In genomic region chr1:2110738-2111673, GRCh38 we compare ENCODE assay signal across 16 cellular contexts.
A peak's percentile ranks its signal among the peaks of the same experiment; 100 is the strongest.
DNase-seq lines count a peak whose midpoint lies in the region; ATAC-seq and TF ChIP-seq lines count a peak whose summit lies in the region.
"Had no signal": no experiment of that assay in that cellular context is flagged by ENCODE, and none has a peak within 500 bp of the region (broad histone marks: within the 10 kb centered on the region; RNA-seq: fewer than 3 reads in every experiment).

No MANE protein-coding gene starts in this region.

- H3K27me3 Mint-ChIP-seq in endodermal cell (ENCODE audit: insufficient read depth), result no peaks in the 10 kb centered on the region
- H3K27me3 Mint-ChIP-seq in memory B cell, result no peaks in the 10 kb centered on the region
- H3K27me3 Mint-ChIP-seq: CD4-positive, alpha-beta T cell; IgD-negative memory B cell had no signal

- no peaks in the 10 kb centered on the region for H3K9me3 ChIP-seq in heart left ventricle
- no peaks in the 10 kb centered on the region for H3K9me3 ChIP-seq in left ventricle myocardium inferior (replicated peaks)
- no peaks in the 10 kb centered on the region for H3K9me3 ChIP-seq in endodermal cell (ENCODE audit: control insufficient read depth, low read length)

- H3K4me3 Mint-ChIP-seq in endodermal cell (no peak overlapping the region), memory B cell (no peak overlapping the region)
- H3K4me3 Mint-ChIP-seq: CD4-positive, alpha-beta T cell had no signal

- TF ChIP-seq CTCF in heart left ventricle (IDR thresholded peaks at IDR 0.05), result no peak
- TF ChIP-seq CTCF in left ventricle myocardium inferior (IDR thresholded peaks at IDR 0.05; ENCODE audit: borderline replicate concordance), result no peak
- no peak for TF ChIP-seq CTCF in endodermal cell (conservative IDR thresholded peaks at IDR 0.05)

- H3K4me1 ChIP-seq in heart left ventricle (no peaks in the 10 kb centered on the region), left ventricle myocardium inferior (no peaks in the 10 kb centered on the region), endodermal cell (ENCODE audit: control insufficient read depth, insufficient read depth, low read length) (no peaks in the 10 kb centered on the region)

- no peak overlapping the region for H3K27ac ChIP-seq in heart left ventricle
- no peak overlapping the region for H3K27ac ChIP-seq in left ventricle myocardium inferior (replicated peaks)
- H3K27ac ChIP-seq in endodermal cell (ENCODE audit: low read depth, low read length), result no peak overlapping the region

- H3K4me3 ChIP-seq in heart left ventricle (no peak overlapping the region), left ventricle myocardium inferior (no peak overlapping the region), endodermal cell (ENCODE audit: low read length) (no peak overlapping the region)

- H3K4me1 Mint-ChIP-seq in endodermal cell (peaks cover 8% of the 10 kb centered on the region), memory B cell (peaks cover 10% of the 10 kb centered on the region)

- H3K27me3 ChIP-seq in heart left ventricle, result no peaks in the 10 kb centered on the region
- peaks cover 3% of the 10 kb centered on the region for H3K27me3 ChIP-seq in left ventricle myocardium inferior (ENCODE audit: low read depth)
- no peaks in the 10 kb centered on the region for H3K27me3 ChIP-seq in endodermal cell (ENCODE audit: control insufficient read depth, insufficient read depth, low read length, poor library complexity, severe bottlenecking)

- 87 to 93% (median 91%) methylated on average over 24 to 28 of the region's 28 CpGs for WGBS in heart left ventricle, 4 donors
- WGBS in endodermal cell (ENCODE audit: insufficient coverage in 1 of 2, insufficient read length in 1 of 2), 2 experiments, result 92 to 93% methylated on average over 10 to 28 of the region's 28 CpGs

- H3K36me3 ChIP-seq in heart left ventricle (no peaks in the 10 kb centered on the region), left ventricle myocardium inferior (no peaks in the 10 kb centered on the region), endodermal cell (ENCODE audit: control insufficient read depth, insufficient read depth, low read length) (no peaks in the 10 kb centered on the region)

- H3K9me3 Mint-ChIP-seq in endodermal cell (no peaks in the 10 kb centered on the region), memory B cell (no peaks in the 10 kb centered on the region)
- H3K9me3 Mint-ChIP-seq: CD4-positive, alpha-beta T cell; IgD-negative memory B cell had no signal

- peaks cover 5% of the 10 kb centered on the region for H3K36me3 Mint-ChIP-seq in endodermal cell (ENCODE audit: low read depth)
- H3K36me3 Mint-ChIP-seq in memory B cell, result peaks cover 2% of the 10 kb centered on the region
- H3K36me3 Mint-ChIP-seq: IgD-negative memory B cell had no signal

- intact Hi-C loops in heart left ventricle (cut with DNase I) (no loop called here), left ventricle myocardium inferior (cut with micrococcal nuclease) (no loop called here)

- H3K27ac Mint-ChIP-seq in endodermal cell (peak overlapping the region; percentile 52), memory B cell (peak overlapping the region; percentile 58)
- H3K27ac Mint-ChIP-seq: CD4-positive, alpha-beta T cell had no signal

- no peak overlapping the region for H3K9ac ChIP-seq in endodermal cell (ENCODE audit: extremely low read depth, low read length, poor library complexity, severe bottlenecking)

- peak in 3 of 5 donors; percentile 18 to 48 (median 19) for DNase-seq in heart left ventricle
- DNase-seq in left ventricle myocardium inferior, result no peak
- no peak for DNase-seq in endodermal cell
- no peak for DNase-seq in memory B cell (ENCODE audit: low spot score in 2 of 2)
- DNase-seq in stimulated activated CD4-positive, alpha-beta T cell treated with anti-CD3 and anti-CD28 coated beads, Interleukin-2, amount 100 ng/mL, for 24 hours, result no peak
- no peak for DNase-seq in anterior cingulate cortex (lab: John Stamatoyannopoulos, UW)
- no peak for DNase-seq in NCI-H526 (lab: John Stamatoyannopoulos, UW)
- DNase-seq: CD4-positive, alpha-beta T cell; DMS79 treated with DMSO at 0.1 percent for 48 hours; HCEC 1CT; NCI-H1417; NCI-H1930; NCI-H510A treated with DMSO at 0.1 percent for 48 hours; OCI-M1 had no signal

- ATAC-seq in heart left ventricle, result no peak
- ATAC-seq in memory B cell (ENCODE audit: low read depth), result no peak
- ATAC-seq in GM18520 (IDR thresholded peaks at IDR 0.05; ENCODE audit: unreplicated experiment), result no peak

- no peak for TF ChIP-seq POLR2A in heart left ventricle (IDR thresholded peaks at IDR 0.05)

Comparison
In these comparisons a context has a peak if more than half of its experiments do, and no peak if none do; other contexts are left out.
1. DNase-seq: peak in heart left ventricle (3 of 5); none in left ventricle myocardium inferior (single experiment), endodermal cell (single experiment), memory B cell (0 of 2), stimulated activated CD4-positive, alpha-beta T cell treated with anti-CD3 and anti-CD28 coated beads, Interleukin-2, amount 100 ng/mL, for 24 hours (0 of 2), anterior cingulate cortex (0 of 58) and NCI-H526 (0 of 2).